In genomic region chr19:55980415-55980814, GRCh38 we compare ENCODE assay signal across 10 cellular contexts. TPM values are rescaled to one million over a fixed set of nuclear protein-coding genes. Genes with fewer than 3 reads are reported as not detected.
"Had no signal": no experiment of that assay in that cellular context is flagged by ENCODE, and none has a peak within 500 bp of the region (broad histone marks: within the 10 kb centered on the region; RNA-seq: fewer than 3 reads in every experiment).

No MANE protein-coding gene starts in this region.

- ATAC-seq: GM23338, HCT116 had no signal

- H3K27ac Mint-ChIP-seq: GM23338, H9, HFFc6 had no signal

- DNase-seq: GM23248, GOT3, H7, H9, HCEC 1CT, HFFc6 had no signal

- H3K4me3 Mint-ChIP-seq: GM23338, H9, HFFc6 had no signal

- H3K4me1 Mint-ChIP-seq: GM23338, H9 had no signal

RNA-seq across cellular contexts. Expression of gene NLRP5, which starts 6.2 kb away (rescaled TPM):
- total RNA-seq: GM23248, GM23338, H1, H7, H9, HFFc6 had no signal

RNA-seq across cellular contexts. Expression of gene NLRP8, which starts 32.8 kb away (rescaled TPM):
- total RNA-seq: GM23248, GM23338, H1, H4, H7, H9, HFFc6 had no signal

RNA-seq across cellular contexts. Expression of gene NLRP13, which starts 48.3 kb away (rescaled TPM):
- total RNA-seq: GM23248, GM23338, H1, H4, H7, H9, HFFc6 had no signal
